15 cellular contexts compared by ENCODE assay signal in the genomic region with DNA sequence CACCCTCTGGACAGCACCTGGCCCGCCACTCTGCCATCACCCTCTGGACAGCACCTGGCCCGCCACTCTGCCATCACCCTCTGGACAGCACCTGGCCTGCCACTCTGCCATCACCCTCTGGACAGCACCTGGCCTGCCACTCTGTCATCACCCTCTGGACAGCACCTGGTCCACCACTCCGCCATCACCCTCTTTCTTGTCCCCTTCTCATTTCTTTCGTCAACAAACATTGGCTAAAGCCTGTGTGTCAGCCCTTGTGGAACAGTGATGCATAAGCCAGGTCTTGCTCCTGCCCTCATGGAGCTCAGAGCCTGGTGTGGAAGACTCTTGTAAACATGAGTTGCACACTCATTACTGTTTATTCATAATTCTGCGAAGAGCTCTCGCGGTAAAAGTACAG. TPM values are rescaled to one million over a fixed set of nuclear protein-coding genes. Genes with fewer than 3 reads are reported as not detected.
DNase-seq lines count a peak whose midpoint lies in the region; ATAC-seq and TF ChIP-seq lines count a peak whose summit lies in the region.
"Had no signal": no experiment of that assay in that cellular context is flagged by ENCODE, and none has a peak within 500 bp of the region (broad histone marks: within the 10 kb centered on the region; RNA-seq: fewer than 3 reads in every experiment).

No MANE protein-coding gene starts in this region.

- no peaks in the 10 kb centered on the region for H3K27me3 Mint-ChIP-seq in activated CD4-positive, alpha-beta memory T cell treated with anti-CD3 and anti-CD28 coated beads for 36 hours
- peaks cover 3% of the 10 kb centered on the region for H3K27me3 Mint-ChIP-seq in activated CD4-positive, alpha-beta memory T cell treated with anti-CD3 and anti-CD28 coated beads, Interleukin-2, amount 10 ng/mL, durations not matched to agents 7 days and 5 days
- H3K27me3 Mint-ChIP-seq in T-helper 17 cell (no peaks in the 10 kb centered on the region), endodermal cell (ENCODE audit: insufficient read depth) (no peaks in the 10 kb centered on the region)
- no peaks in the 10 kb centered on the region for H3K27me3 Mint-ChIP-seq in stimulated activated memory B cell treated with anti-CD40 and anti-IgM and Interleukin-4, amounts not matched to agents 10 μg/mL and 1 μg/mL and 100 μg/mL, for 72 hours

- peak overlapping the region; percentile 35 for H3K27ac Mint-ChIP-seq in activated CD4-positive, alpha-beta memory T cell treated with anti-CD3 and anti-CD28 coated beads for 36 hours
- no peak overlapping the region for H3K27ac Mint-ChIP-seq in activated CD4-positive, alpha-beta memory T cell treated with anti-CD3 and anti-CD28 coated beads, Interleukin-2, amount 10 ng/mL, durations not matched to agents 7 days and 5 days
- H3K27ac Mint-ChIP-seq in T-helper 17 cell (peak overlapping the region; percentile 95), endodermal cell (no peak overlapping the region)
- peak overlapping the region; percentile 56 for H3K27ac Mint-ChIP-seq in stimulated activated memory B cell treated with anti-CD40 and anti-IgM and Interleukin-4, amounts not matched to agents 10 μg/mL and 1 μg/mL and 100 μg/mL, for 72 hours

- H3K4me3 ChIP-seq in endodermal cell (ENCODE audit: low read length), result peak overlapping the region; percentile 76
- H3K4me3 ChIP-seq: body of pancreas, GM23248, thyroid gland had no signal

- no peaks in the 10 kb centered on the region for H3K9me3 Mint-ChIP-seq in activated CD4-positive, alpha-beta memory T cell treated with anti-CD3 and anti-CD28 coated beads for 36 hours
- H3K9me3 Mint-ChIP-seq in activated CD4-positive, alpha-beta memory T cell treated with anti-CD3 and anti-CD28 coated beads, Interleukin-2, amount 10 ng/mL, durations not matched to agents 7 days and 5 days, result no peaks in the 10 kb centered on the region
- no peaks in the 10 kb centered on the region for H3K9me3 Mint-ChIP-seq in endodermal cell
- no peaks in the 10 kb centered on the region for H3K9me3 Mint-ChIP-seq in stimulated activated memory B cell treated with anti-CD40 and anti-IgM and Interleukin-4, amounts not matched to agents 10 μg/mL and 1 μg/mL and 100 μg/mL, for 72 hours

- no peak overlapping the region for H3K4me3 Mint-ChIP-seq in activated CD4-positive, alpha-beta memory T cell treated with anti-CD3 and anti-CD28 coated beads for 36 hours
- no peak overlapping the region for H3K4me3 Mint-ChIP-seq in activated CD4-positive, alpha-beta memory T cell treated with anti-CD3 and anti-CD28 coated beads, Interleukin-2, amount 10 ng/mL, durations not matched to agents 7 days and 5 days
- H3K4me3 Mint-ChIP-seq in T-helper 17 cell (peak overlapping the region; percentile 90), endodermal cell (peak overlapping the region; percentile 52)
- no peak overlapping the region for H3K4me3 Mint-ChIP-seq in stimulated activated memory B cell treated with anti-CD40 and anti-IgM and Interleukin-4, amounts not matched to agents 10 μg/mL and 1 μg/mL and 100 μg/mL, for 72 hours

- H3K9ac ChIP-seq in endodermal cell (ENCODE audit: extremely low read depth, low read length, poor library complexity, severe bottlenecking), result no peak overlapping the region
- H3K9ac ChIP-seq: GM23248 had no signal

- ATAC-seq in T-helper 17 cell, result no peak
- no peak for ATAC-seq in stimulated activated memory B cell treated with anti-CD40 and anti-IgM and Interleukin-4, amounts not matched to agents 10 μg/mL and 1 μg/mL and 100 μg/mL, for 72 hours
- ATAC-seq: body of pancreas, left colon had no signal

- no peak for TF ChIP-seq CTCF in endodermal cell (conservative IDR thresholded peaks at IDR 0.05)

- CTCF ChIA-PET in activated CD4-positive, alpha-beta memory T cell treated with anti-CD3 and anti-CD28 coated beads for 36 hours (lab: Charles Lee), result interaction anchor here (0.6 to 3.1 kb wide), 4 partner anchors 26 to 56 kb away, joined by 3 to 13 read pairs (median 7); partner anchors contain the start of gene CDK5R1
- CTCF ChIA-PET in activated CD4-positive, alpha-beta memory T cell treated with anti-CD3 and anti-CD28 coated beads, Interleukin-2, amount 10 ng/mL, durations not matched to agents 7 days and 5 days (lab: Charles Lee), result interaction anchor here (0.8 to 1.0 kb wide), 2 partner anchors 14 to 141 kb away, joined by 3 to 4 read pairs; no protein-coding TSS in a partner anchor

- no peak overlapping the region for H3K27ac ChIP-seq in endodermal cell (ENCODE audit: low read depth, low read length)
- H3K27ac ChIP-seq: body of pancreas, GM23248, thyroid gland had no signal

- H3K4me1 ChIP-seq in endodermal cell (ENCODE audit: control insufficient read depth, insufficient read depth, low read length), result peaks cover 29% of the 10 kb centered on the region

- intact Hi-C loops in activated CD4-positive, alpha-beta memory T cell treated with anti-CD3 and anti-CD28 coated beads for 36 hours (cut with micrococcal nuclease), result loop anchor here (1.0 kb wide), 1 partner anchor 15 kb away; no protein-coding TSS in a partner anchor

- H3K4me1 Mint-ChIP-seq in activated CD4-positive, alpha-beta memory T cell treated with anti-CD3 and anti-CD28 coated beads for 36 hours (ENCODE audit: low read depth), result peaks cover 67% of the 10 kb centered on the region
- peaks cover 63% of the 10 kb centered on the region for H3K4me1 Mint-ChIP-seq in activated CD4-positive, alpha-beta memory T cell treated with anti-CD3 and anti-CD28 coated beads, Interleukin-2, amount 10 ng/mL, durations not matched to agents 7 days and 5 days
- peaks cover 46% of the 10 kb centered on the region for H3K4me1 Mint-ChIP-seq in T-helper 17 cell
- H3K4me1 Mint-ChIP-seq in endodermal cell, result peaks cover 52% of the 10 kb centered on the region
- H3K4me1 Mint-ChIP-seq in stimulated activated memory B cell treated with anti-CD40 and anti-IgM and Interleukin-4, amounts not matched to agents 10 μg/mL and 1 μg/mL and 100 μg/mL, for 72 hours, result peaks cover 73% of the 10 kb centered on the region

- no peaks in the 10 kb centered on the region for H3K9me3 ChIP-seq in T-helper 17 cell (ENCODE audit: control insufficient read depth, low read length, poor library complexity, severe bottlenecking)
- H3K9me3 ChIP-seq in endodermal cell (ENCODE audit: control insufficient read depth, low read length), result no peaks in the 10 kb centered on the region
- H3K9me3 ChIP-seq: body of pancreas, thyroid gland had no signal

- H3K36me3 Mint-ChIP-seq in activated CD4-positive, alpha-beta memory T cell treated with anti-CD3 and anti-CD28 coated beads for 36 hours, result no peaks in the 10 kb centered on the region
- no peaks in the 10 kb centered on the region for H3K36me3 Mint-ChIP-seq in activated CD4-positive, alpha-beta memory T cell treated with anti-CD3 and anti-CD28 coated beads, Interleukin-2, amount 10 ng/mL, durations not matched to agents 7 days and 5 days (ENCODE audit: low read depth)
- H3K36me3 Mint-ChIP-seq in T-helper 17 cell (ENCODE audit: low read depth) (no peaks in the 10 kb centered on the region), endodermal cell (ENCODE audit: low read depth) (no peaks in the 10 kb centered on the region)
- no peaks in the 10 kb centered on the region for H3K36me3 Mint-ChIP-seq in stimulated activated memory B cell treated with anti-CD40 and anti-IgM and Interleukin-4, amounts not matched to agents 10 μg/mL and 1 μg/mL and 100 μg/mL, for 72 hours

- no peak for TF ChIP-seq POLR2A in erythroblast (IDR thresholded peaks at IDR 0.05; ENCODE audit: low read length)

- POLR2A ChIA-PET in activated CD4-positive, alpha-beta memory T cell treated with anti-CD3 and anti-CD28 coated beads for 36 hours (lab: Charles Lee), result interaction anchor here (1.2 to 2.6 kb wide), 2 partner anchors 27 to 31 kb away, joined by 5 to 11 read pairs; partner anchors contain the start of gene CDK5R1
- POLR2A ChIA-PET in activated CD4-positive, alpha-beta memory T cell treated with anti-CD3 and anti-CD28 coated beads, Interleukin-2, amount 10 ng/mL, durations not matched to agents 7 days and 5 days (lab: Charles Lee), result interaction anchor here (0.7 to 4.1 kb wide), 7 partner anchors 9 to 140 kb away, joined by 3 to 21 read pairs (median 3); no protein-coding TSS in a partner anchor

- H3K36me3 ChIP-seq in endodermal cell (ENCODE audit: control insufficient read depth, insufficient read depth, low read length), result no peaks in the 10 kb centered on the region
- H3K36me3 ChIP-seq: thyroid gland had no signal

- 94 to 100% methylated on average over 6 to 7 of the region's 7 CpGs for WGBS in endodermal cell (ENCODE audit: insufficient coverage in 1 of 2, insufficient read length in 1 of 2), 2 experiments

- DNase-seq in activated CD4-positive, alpha-beta memory T cell treated with anti-CD3 and anti-CD28 coated beads for 36 hours, result no peak
- DNase-seq in activated CD4-positive, alpha-beta memory T cell treated with anti-CD3 and anti-CD28 coated beads, Interleukin-2, amount 10 ng/mL, durations not matched to agents 7 days and 5 days, result no peak
- DNase-seq in T-helper 17 cell, result no peak
- DNase-seq in endodermal cell, result no peak
- DNase-seq in erythroblast (lab: John Stamatoyannopoulos, UW), result no peak
- no peak for DNase-seq in activated CD4-positive, CD25-positive, alpha-beta regulatory T cell (lab: John Stamatoyannopoulos, UW)
- no peak for DNase-seq in NOMO-1 (lab: John Stamatoyannopoulos, UW; ENCODE audit: unreplicated experiment in 2 of 2)
- DNase-seq: activated CD4-positive, alpha-beta T cell treated with anti-CD3 and anti-CD28 coated beads for 1 hour; body of pancreas; GM23248; left colon; NCI-H1694 treated with DMSO at 0.1 percent for 48 hours; NCI-H524 treated with DMSO at 0.1 percent for 48 hours; thyroid gland had no signal

- H3K27me3 ChIP-seq in endodermal cell (ENCODE audit: control insufficient read depth, insufficient read depth, low read length, poor library complexity, severe bottlenecking), result no peaks in the 10 kb centered on the region
- H3K27me3 ChIP-seq: body of pancreas, thyroid gland had no signal

RNA-seq across cellular contexts. Expression of gene CDK5R1, which starts 31.2 kb away (rescaled TPM):
- total RNA-seq in activated CD4-positive, alpha-beta memory T cell treated with anti-CD3 and anti-CD28 coated beads for 36 hours, result 10 to 100 TPM; 12.4 to 13.1 TPM
- 1 to 10 TPM; 7.4 to 7.9 TPM for total RNA-seq in activated CD4-positive, alpha-beta memory T cell treated with anti-CD3 and anti-CD28 coated beads, Interleukin-2, amount 10 ng/mL, durations not matched to agents 7 days and 5 days
- total RNA-seq in T-helper 17 cell, result 1 to 10 TPM; 8.0 to 8.2 TPM
- 10 to 100 TPM in 1 of 2 donors, 1 to 10 TPM in 1; 9.8 to 10.3 TPM for total RNA-seq in endodermal cell
- 26.6 TPM for polyA plus RNA-seq in endodermal cell (2013, experiment 1 of 2)
- 26.3 TPM for polyA plus RNA-seq in endodermal cell (2013, experiment 2 of 2)

Comparison
In these comparisons a context has a peak if more than half of its experiments do, and no peak if none do; other contexts are left out.
1. H3K27ac Mint-ChIP-seq: peak in activated CD4-positive, alpha-beta memory T cell treated with anti-CD3 and anti-CD28 coated beads for 36 hours (single experiment), T-helper 17 cell (single experiment) and stimulated activated memory B cell treated with anti-CD40 and anti-IgM and Interleukin-4, amounts not matched to agents 10 μg/mL and 1 μg/mL and 100 μg/mL, for 72 hours (single experiment); none in activated CD4-positive, alpha-beta memory T cell treated with anti-CD3 and anti-CD28 coated beads, Interleukin-2, amount 10 ng/mL, durations not matched to agents 7 days and 5 days (single experiment) and endodermal cell (single experiment).
2. H3K4me3 Mint-ChIP-seq: peak in T-helper 17 cell (single experiment) and endodermal cell (single experiment); none in activated CD4-positive, alpha-beta memory T cell treated with anti-CD3 and anti-CD28 coated beads for 36 hours (single experiment), activated CD4-positive, alpha-beta memory T cell treated with anti-CD3 and anti-CD28 coated beads, Interleukin-2, amount 10 ng/mL, durations not matched to agents 7 days and 5 days (single experiment) and stimulated activated memory B cell treated with anti-CD40 and anti-IgM and Interleukin-4, amounts not matched to agents 10 μg/mL and 1 μg/mL and 100 μg/mL, for 72 hours (single experiment).